8 cellular contexts compared by ENCODE assay signal in the genomic region with DNA sequence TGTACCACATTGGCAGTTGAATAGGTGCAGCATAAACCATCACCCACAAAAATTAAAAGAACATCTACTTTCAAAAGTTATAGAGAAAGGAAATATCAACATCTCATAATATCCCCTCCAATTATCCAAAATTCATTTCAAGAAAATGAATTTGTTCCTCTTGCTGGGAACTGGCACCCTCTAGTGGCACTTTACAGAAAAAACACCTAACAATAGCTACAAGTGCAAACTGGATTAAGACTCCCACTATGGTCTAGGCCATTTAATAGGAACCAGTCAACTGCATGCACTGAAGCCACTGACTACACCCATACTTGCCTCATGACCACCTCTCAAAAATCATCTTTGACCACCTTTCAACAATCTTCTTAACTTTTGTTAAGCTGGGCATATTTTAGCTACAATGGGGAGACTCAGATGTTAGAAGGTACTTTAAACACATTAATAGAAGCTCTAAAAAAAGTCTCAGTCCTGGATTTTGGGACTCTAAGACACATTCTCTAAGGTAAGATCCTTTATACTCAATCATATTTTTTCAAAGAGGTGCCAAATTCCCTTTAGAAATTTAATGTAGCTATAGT. TPM values are rescaled to one million over a fixed set of nuclear protein-coding genes. Genes with fewer than 3 reads are reported as not detected.
DNase-seq lines count a peak whose midpoint lies in the region; ATAC-seq and FAIRE-seq lines count a peak whose summit lies in the region.

No MANE protein-coding gene starts in this region.

- intact Hi-C loops in activated CD4-positive, alpha-beta T cell treated with anti-CD3 and anti-CD28 coated beads, Interleukin-2, amount 10 ng/mL, durations not matched to agents 24 days and 14 days (cut with micrococcal nuclease), result loop anchor here (1.0 to 5.0 kb wide), 5 partner anchors 45 to 876 kb away; partner anchors contain the start of gene FJX1

- no peak overlapping the region for H3K27ac Mint-ChIP-seq in activated CD4-positive, alpha-beta T cell treated with anti-CD3 and anti-CD28 coated beads, Interleukin-2, amount 10 ng/mL, durations not matched to agents 24 days and 14 days

- H3K4me1 Mint-ChIP-seq in activated CD4-positive, alpha-beta T cell treated with anti-CD3 and anti-CD28 coated beads, Interleukin-2, amount 10 ng/mL, durations not matched to agents 24 days and 14 days, result peaks cover 16% of the 10 kb centered on the region

- ATAC-seq in HG03439 (IDR thresholded peaks at IDR 0.05; ENCODE audit: unreplicated experiment) (peak; percentile 60), left lobe of liver (peak; percentile 84), GM21576 (IDR thresholded peaks at IDR 0.05; ENCODE audit: unreplicated experiment) (no peak)

- DNase-seq in activated CD4-positive, alpha-beta T cell treated with anti-CD3 and anti-CD28 coated beads, Interleukin-2, amount 10 ng/mL, durations not matched to agents 24 days and 14 days, result peak; percentile 79
- no peak for DNase-seq in activated CD4-positive, alpha-beta T cell treated with anti-CD3 and anti-CD28 coated beads for 48 hours
- DNase-seq in OCI-M1 (lab: John Stamatoyannopoulos, UW) (peak; percentile 67), left lobe of liver (ENCODE audit: low spot score) (no peak), urothelium cell line (ENCODE audit: low spot score) (peak; percentile 41)
- peak; percentile 45 for DNase-seq in central memory CD4-positive, alpha-beta T cell

- FAIRE-seq in urothelium cell line (lab: Jason Lieb, UNC), result no peak

- H3K9me3 Mint-ChIP-seq in activated CD4-positive, alpha-beta T cell treated with anti-CD3 and anti-CD28 coated beads, Interleukin-2, amount 10 ng/mL, durations not matched to agents 24 days and 14 days, result no peaks in the 10 kb centered on the region

- peaks cover 54% of the 10 kb centered on the region for H3K36me3 Mint-ChIP-seq in activated CD4-positive, alpha-beta T cell treated with anti-CD3 and anti-CD28 coated beads, Interleukin-2, amount 10 ng/mL, durations not matched to agents 24 days and 14 days (ENCODE audit: low read depth)

- no peaks in the 10 kb centered on the region for H3K27me3 Mint-ChIP-seq in activated CD4-positive, alpha-beta T cell treated with anti-CD3 and anti-CD28 coated beads, Interleukin-2, amount 10 ng/mL, durations not matched to agents 24 days and 14 days

- H3K4me3 Mint-ChIP-seq in activated CD4-positive, alpha-beta T cell treated with anti-CD3 and anti-CD28 coated beads, Interleukin-2, amount 10 ng/mL, durations not matched to agents 24 days and 14 days, result no peak overlapping the region

RNA-seq across cellular contexts. Expression of gene TRAF6, which starts 17.3 kb away (rescaled TPM):
- total RNA-seq in activated CD4-positive, alpha-beta T cell treated with anti-CD3 and anti-CD28 coated beads, Interleukin-2, amount 10 ng/mL, durations not matched to agents 24 days and 14 days, result 10.9 and 11.5 TPM in 2 replicates
- 6.2 TPM for total RNA-seq in left lobe of liver

Comparison
In these comparisons a context has a peak if more than half of its experiments do, and no peak if none do; other contexts are left out.
1. DNase-seq: peak in activated CD4-positive, alpha-beta T cell treated with anti-CD3 and anti-CD28 coated beads, Interleukin-2, amount 10 ng/mL, durations not matched to agents 24 days and 14 days (single experiment), OCI-M1 (single experiment), central memory CD4-positive, alpha-beta T cell (single experiment) and urothelium cell line (single experiment); none in activated CD4-positive, alpha-beta T cell treated with anti-CD3 and anti-CD28 coated beads for 48 hours (single experiment) and left lobe of liver (single experiment).